8 cellular contexts compared by ENCODE assay signal in the genomic region with DNA sequence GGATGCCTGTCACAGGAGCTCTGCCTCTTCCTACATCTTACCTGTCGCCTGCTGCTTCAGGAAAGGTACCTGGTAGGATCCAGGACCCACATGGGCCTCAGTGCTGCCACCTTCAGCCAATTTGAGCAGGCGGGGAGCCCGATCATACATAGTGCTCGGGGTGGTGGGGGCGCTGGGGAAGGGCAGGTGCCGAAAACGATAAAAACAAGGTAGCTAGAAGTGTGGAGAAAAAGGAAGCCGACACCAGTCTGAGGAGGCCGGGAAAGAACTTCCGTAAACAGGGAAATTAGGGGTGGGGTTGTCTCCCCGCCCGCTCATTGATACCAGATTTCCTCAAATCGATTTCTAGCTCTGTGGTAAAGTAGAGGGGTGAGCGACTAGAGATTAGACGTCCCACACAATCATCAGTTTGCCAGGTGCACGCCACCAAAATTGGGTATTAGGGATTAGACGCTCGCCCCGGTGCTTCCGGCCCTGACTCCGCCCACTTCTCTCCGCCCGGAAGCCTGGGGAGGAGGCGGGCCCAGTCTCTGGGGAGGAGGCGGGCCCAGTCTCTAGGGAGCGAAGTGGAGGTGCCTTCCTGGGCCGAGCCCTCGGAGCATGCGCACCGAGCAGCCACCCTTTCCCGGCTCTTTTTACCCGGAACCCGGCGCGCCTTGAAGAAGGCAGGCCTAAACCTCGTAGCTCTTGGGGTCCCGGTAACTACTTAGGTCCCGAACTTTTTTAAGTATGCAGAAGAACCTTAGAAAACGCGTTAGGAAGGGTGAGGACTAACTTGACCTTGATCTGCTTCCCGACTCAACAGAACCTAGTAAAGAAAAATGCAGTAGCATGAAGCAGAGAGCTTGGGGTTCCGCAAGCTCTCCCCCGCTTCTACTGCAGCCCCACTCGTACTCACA. TPM values are rescaled to one million over a fixed set of nuclear protein-coding genes. Genes with fewer than 3 reads are reported as not detected.
A peak's percentile ranks its signal among the peaks of the same experiment; 100 is the strongest.
DNase-seq lines count a peak whose midpoint lies in the region; ATAC-seq and TF ChIP-seq lines count a peak whose summit lies in the region.

A gene (minus strand): TSS at position 476 of the 899 bp plus-strand sequence.

- H3K4me3 Mint-ChIP-seq in natural killer cell treated with Interleukin-12 subunit alpha and Interleukin-12 subunit beta and Interleukin-15 and Interleukin-18, amount 100 ng/mL, for 72 hours: peak within 1 kb of the TSS; percentile 93

- H3K27ac ChIP-seq in DOHH2 (ENCODE audit: low read depth, low read length) (peak within 1 kb of the TSS; percentile 56), KOPT-K1 (ENCODE audit: low read depth, low read length, poor library complexity, severe bottlenecking) (peak within 1 kb of the TSS; percentile 85)

- no peaks in the 10 kb centered on the region for H3F3A ChIP-seq in DOHH2 (ENCODE audit: control insufficient read depth, insufficient read depth)

- TF ChIP-seq CTCF in DOHH2 (IDR thresholded peaks at IDR 0.05; ENCODE audit: low read depth, low read length, poor library complexity, severe bottlenecking) (peak; percentile 78), fibroblast of pulmonary artery (IDR thresholded peaks at IDR 0.05; ENCODE audit: low read length, missing control alignments) (peak; percentile 42)

- H3K36me3 ChIP-seq in DOHH2 (ENCODE audit: control insufficient read depth, low read length) (no peaks in the 10 kb centered on the region), KOPT-K1 (ENCODE audit: insufficient read depth, low read length) (no peaks in the 10 kb centered on the region)

- H3K27me3 Mint-ChIP-seq in natural killer cell treated with Interleukin-12 subunit alpha and Interleukin-12 subunit beta and Interleukin-15 and Interleukin-18, amount 100 ng/mL, for 72 hours: peaks cover 7 to 12% of the 10 kb centered on the region in 2 donors

- peaks cover 3% of the 10 kb centered on the region for H3K9me3 Mint-ChIP-seq in natural killer cell treated with Interleukin-12 subunit alpha and Interleukin-12 subunit beta and Interleukin-15 and Interleukin-18, amount 100 ng/mL, for 72 hours

- H3K9me3 ChIP-seq in DOHH2 (ENCODE audit: control insufficient read depth, insufficient read depth, low read length) (peaks cover 5% of the 10 kb centered on the region; the same call in 1 of the 2 replicates), KOPT-K1 (ENCODE audit: insufficient read depth, low read length, poor library complexity, severe bottlenecking) (no peaks in the 10 kb centered on the region)

- peak within 1 kb of the TSS; percentile 72 for H3K4me3 ChIP-seq in DOHH2 (ENCODE audit: low read length)
- H3K4me3 ChIP-seq in fibroblast of pulmonary artery (replicated peaks; ENCODE audit: low read depth, low read length): peak within 1 kb of the TSS; percentile 77

- peak within 1 kb of the TSS; percentile 74 for H3K4me2 ChIP-seq in DOHH2 (ENCODE audit: low read length)

- peaks cover 16% of the 10 kb centered on the region for H3K36me3 Mint-ChIP-seq in natural killer cell treated with Interleukin-12 subunit alpha and Interleukin-12 subunit beta and Interleukin-15 and Interleukin-18, amount 100 ng/mL, for 72 hours

- peak; percentile 100 for ATAC-seq in GM21723 (IDR thresholded peaks at IDR 0.05; ENCODE audit: unreplicated experiment)
- ATAC-seq in natural killer cell treated with Interleukin-12 subunit alpha and Interleukin-12 subunit beta and Interleukin-15 and Interleukin-18, amount 100 ng/mL, for 72 hours: peak; percentile 100

- H3K27ac Mint-ChIP-seq in natural killer cell treated with Interleukin-12 subunit alpha and Interleukin-12 subunit beta and Interleukin-15 and Interleukin-18, amount 100 ng/mL, for 72 hours: peak within 1 kb of the TSS; percentile 96 to 98

- peak; percentile 94 for DNase-seq in RKO (ENCODE audit: low spot score)
- peak; percentile 92 for DNase-seq in activated T-helper 9 cell treated with anti-CD3 and anti-CD28 coated beads, Interleukin-2, amount 50 U/mL, for 16 hours (ENCODE audit: low read depth)
- DNase-seq in fibroblast of pulmonary artery (ENCODE audit: low read depth): peak; percentile 90
- DNase-seq in natural killer cell treated with Interleukin-12 subunit alpha and Interleukin-12 subunit beta and Interleukin-15 and Interleukin-18, amount 100 ng/mL, for 72 hours (ENCODE audit: low spot score): peak; percentile 97
- peak; percentile 93 for DNase-seq in stimulated activated naive CD4-positive, alpha-beta T cell treated with Interleukin-2 at 50 U/mL for 16 hours (lab: John Stamatoyannopoulos, UW)

- no peaks in the 10 kb centered on the region for H3K79me2 ChIP-seq in DOHH2 (ENCODE audit: control insufficient read depth, low read length)

- H3K27me3 ChIP-seq in DOHH2 (ENCODE audit: control insufficient read depth, low read length): no peaks in the 10 kb centered on the region

- peaks cover 16 to 18% of the 10 kb centered on the region in 2 donors for H3K4me1 Mint-ChIP-seq in natural killer cell treated with Interleukin-12 subunit alpha and Interleukin-12 subunit beta and Interleukin-15 and Interleukin-18, amount 100 ng/mL, for 72 hours (ENCODE audit: low read depth in 2 of 2)

- no peaks in the 10 kb centered on the region for H4K20me1 ChIP-seq in DOHH2 (ENCODE audit: control insufficient read depth, insufficient read depth, low read depth, low read length)

- peaks cover 18% of the 10 kb centered on the region for H3K4me1 ChIP-seq in DOHH2 (ENCODE audit: control insufficient read depth, low read length)

- no peaks in the 10 kb centered on the region for H3K9me2 ChIP-seq in DOHH2 (replicated peaks; ENCODE audit: control insufficient read depth, low read length)

RNA-seq across cellular contexts. Expression of the gene that starts here (rescaled TPM):
- not detected for total RNA-seq in natural killer cell treated with Interleukin-12 subunit alpha and Interleukin-12 subunit beta and Interleukin-15 and Interleukin-18, amount 100 ng/mL, for 72 hours

Comparison
In these comparisons a context has a peak if more than half of its experiments do, and no peak if none do; other contexts are left out.
1. Peak in every context shown above with its lines: DNase-seq, ATAC-seq, H3K4me3 ChIP-seq and H3K27ac ChIP-seq.
2. Peak in DNase-seq and ATAC-seq in natural killer cell treated with Interleukin-12 subunit alpha and Interleukin-12 subunit beta and Interleukin-15 and Interleukin-18, amount 100 ng/mL, for 72 hours; RNA of the gene not detected or under 1 TPM.